22 cellular contexts compared by ENCODE assay signal in genomic region chr2:175195012-175195411, GRCh38.
"Had no signal": no experiment of that assay in that cellular context is flagged by ENCODE, and none has a peak within 500 bp of the region (broad histone marks: within the 10 kb centered on the region; RNA-seq: fewer than 3 reads in every experiment).

No MANE protein-coding gene starts in this region.

- ATAC-seq: activated CD8-positive, alpha-beta memory T cell treated with anti-CD3 and anti-CD28 coated beads, Interleukin-2, amount 10 ng/mL, durations not matched to agents 7 days and 5 days; body of pancreas; T-helper 17 cell had no signal

- DNase-seq: activated B cell treated with CpG ODN at 0.5 μM for 24 hours; activated CD4-positive, alpha-beta T cell treated with anti-CD3 and anti-CD28 coated beads for 1 hour; activated CD4-positive, alpha-beta T cell treated with anti-CD3 and anti-CD28 coated beads, Interleukin-2, amount 10 ng/mL, durations not matched to agents 24 days and 14 days; activated CD4-positive, alpha-beta T cell treated with anti-CD3 and anti-CD28 coated beads, Interleukin-2, amount 50 U/mL, for 48 hours; activated CD8-positive, alpha-beta memory T cell treated with anti-CD3 and anti-CD28 coated beads, Interleukin-2, amount 10 ng/mL, durations not matched to agents 7 days and 5 days; activated effector memory CD4-positive, alpha-beta T cell treated with Interleukin-2 at 50 U/mL for 16 hours; activated naive CD4-positive, alpha-beta T cell; activated T-cell treated with anti-CD3 and anti-CD28 coated beads, Interleukin-2, amount 50 U/mL, for 24 hours; body of pancreas; central memory CD4-positive, alpha-beta T cell; MM.1S; NCI-H1105; NCI-H1436; NCI-H2029; NCI-H2107; NCI-H2171 treated with DMSO at 0.1 percent for 48 hours; NCI-H226; PC-9; SHP77 treated with DMSO at 0.1 percent for 48 hours; T-helper 17 cell; T-helper 9 cell had no signal

- H3K27me3 ChIP-seq: ascending aorta, body of pancreas had no signal

- H3K36me3 ChIP-seq: ascending aorta had no signal

- H3K4me3 ChIP-seq: ascending aorta, body of pancreas, PC-9 had no signal

- H3K9me3 ChIP-seq: body of pancreas had no signal

- H3K27ac ChIP-seq: ascending aorta, body of pancreas, PC-9 had no signal
